Comparison of ENCODE assay signal across 25 cellular contexts in the genomic region with DNA sequence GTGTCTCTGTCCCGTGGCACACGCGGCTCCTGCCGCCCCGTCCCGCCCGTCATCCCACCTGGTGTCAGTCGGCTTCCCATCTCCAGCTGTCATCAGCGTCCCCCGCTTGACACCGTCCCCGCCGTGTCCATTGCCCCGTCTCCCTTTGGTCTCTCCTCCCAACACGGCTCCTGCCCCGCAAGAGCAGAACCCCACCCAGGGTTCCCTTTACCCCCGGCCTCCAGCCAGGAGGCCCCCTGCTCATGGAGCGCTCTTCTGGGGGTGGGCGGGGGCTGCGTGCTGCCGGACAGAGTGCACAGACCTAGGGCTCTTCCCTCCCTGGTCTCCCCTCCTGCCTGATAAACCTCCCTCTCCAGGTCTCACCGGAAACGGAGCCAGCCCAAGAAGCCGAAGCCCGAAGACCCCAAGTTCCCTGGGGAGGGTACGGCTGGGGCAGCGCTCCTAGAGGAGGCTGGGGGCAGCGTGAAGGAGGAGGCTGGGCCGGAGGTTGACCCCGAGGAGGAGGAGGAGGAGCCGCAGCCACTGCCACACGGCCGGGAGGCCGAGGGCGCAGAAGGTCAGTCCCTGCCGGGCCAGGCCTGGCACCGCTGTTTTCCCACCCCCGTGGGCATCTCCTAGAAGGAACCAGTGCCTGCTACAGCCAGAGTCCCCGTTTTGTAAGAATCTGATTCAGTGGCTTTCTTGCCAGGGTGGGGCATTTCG.
DNase-seq lines count a peak whose midpoint lies in the region; ATAC-seq and TF ChIP-seq lines count a peak whose summit lies in the region.
"Had no signal": no experiment of that assay in that cellular context is flagged by ENCODE, and none has a peak within 500 bp of the region (broad histone marks: within the 10 kb centered on the region; RNA-seq: fewer than 3 reads in every experiment).

No MANE protein-coding gene starts in this region.

- no peak overlapping the region for H3K4me3 Mint-ChIP-seq in CD8-positive, alpha-beta T cell
- no peak overlapping the region for H3K4me3 Mint-ChIP-seq in memory B cell
- H3K4me3 Mint-ChIP-seq: CD4-positive, CD25-positive, alpha-beta regulatory T cell; HFFc6 had no signal

- H2BK15ac ChIP-seq in neuronal stem cell (ENCODE audit: low read length) = no peak overlapping the region

- H2AFZ ChIP-seq in neuronal stem cell (ENCODE audit: low read length) = no peak overlapping the region

- H3K4me1 ChIP-seq in CD8-positive, alpha-beta T cell (ENCODE audit: insufficient read depth, low read length) = peaks cover 17% of the 10 kb centered on the region
- peaks cover 43% of the 10 kb centered on the region for H3K4me1 ChIP-seq in NT2/D1 (ENCODE audit: insufficient read depth, insufficient read length)
- peaks cover 10 to 17% of the 10 kb centered on the region in 2 donors for H3K4me1 ChIP-seq in neuronal stem cell (ENCODE audit: control insufficient read depth in 2 of 2, insufficient read depth in 1 of 2, low read depth in 1 of 2, low read length in 2 of 2)
- H3K4me1 ChIP-seq: Peyer's patch had no signal

- peak overlapping the region; percentile 44 for H3K23ac ChIP-seq in neuronal stem cell (ENCODE audit: low read depth, low read length, poor library complexity)

- no peaks in the 10 kb centered on the region for H3K9me3 ChIP-seq in CD8-positive, alpha-beta T cell (ENCODE audit: low read length)
- H3K9me3 ChIP-seq in NT2/D1 (ENCODE audit: insufficient read depth, low read length) (no peaks in the 10 kb centered on the region), neuronal stem cell (replicated peaks in 1 of 2; ENCODE audit: control insufficient read depth in 2 of 2, insufficient read depth in 1 of 2, low read depth in 1 of 2, low read length in 2 of 2) (peaks cover 7 to 8% of the 10 kb centered on the region in 2 donors)
- H3K9me3 ChIP-seq: BE2C, Peyer's patch, SK-N-SH had no signal

- H3K4ac ChIP-seq in neuronal stem cell (ENCODE audit: low read length) = no peak overlapping the region

- H2BK12ac ChIP-seq in neuronal stem cell (ENCODE audit: low read length) = no peak overlapping the region

- POLR2A ChIA-PET in CD8-positive, alpha-beta T cell (lab: Charles Lee) = no interaction called here

- H3K9ac ChIP-seq in NT2/D1 (ENCODE audit: insufficient read length, low read depth) = peak overlapping the region; percentile 8
- no peak overlapping the region for H3K9ac ChIP-seq in neuronal stem cell (ENCODE audit: low read depth, low read length, poor library complexity)
- H3K9ac ChIP-seq: KMS-11, SK-N-SH had no signal

- H3K36me3 ChIP-seq in CD8-positive, alpha-beta T cell (ENCODE audit: insufficient read depth, low read length) = no peaks in the 10 kb centered on the region
- H3K36me3 ChIP-seq in NT2/D1 (ENCODE audit: insufficient read depth, insufficient read length, low read length) (peaks cover 43% of the 10 kb centered on the region), neuronal stem cell (replicated peaks in 1 of 2; ENCODE audit: control insufficient read depth in 2 of 2, insufficient read depth in 2 of 2, low read length in 2 of 2) (peaks cover 14 to 57% of the 10 kb centered on the region in 2 donors), H7 (replicated peaks; ENCODE audit: control insufficient read depth, insufficient read depth, low read length) (no peaks in the 10 kb centered on the region; the same call in 1 of the 2 replicates)

- intact Hi-C loops in CD8-positive, alpha-beta T cell (cut with DNase I, micrococcal nuclease) = no loop called here

- no peaks in the 10 kb centered on the region for H3K9me3 Mint-ChIP-seq in CD8-positive, alpha-beta T cell
- H3K9me3 Mint-ChIP-seq in memory B cell = peaks cover 3% of the 10 kb centered on the region

- H3K27me3 ChIP-seq in CD8-positive, alpha-beta T cell (ENCODE audit: insufficient read depth, low read length) = no peaks in the 10 kb centered on the region
- H3K27me3 ChIP-seq in NT2/D1 (ENCODE audit: insufficient read depth, insufficient read length) = no peaks in the 10 kb centered on the region
- no peaks in the 10 kb centered on the region for H3K27me3 ChIP-seq in neuronal stem cell (ENCODE audit: control insufficient read depth in 3 of 3, insufficient read depth in 3 of 3, low read depth in 1 of 3, low read length in 3 of 3)
- no peaks in the 10 kb centered on the region for H3K27me3 ChIP-seq in H7 (ENCODE audit: control insufficient read depth, insufficient read depth, low read length)
- H3K27me3 ChIP-seq: BE2C, Peyer's patch had no signal

- H3K27ac Mint-ChIP-seq in CD8-positive, alpha-beta T cell = peak overlapping the region; percentile 10
- H3K27ac Mint-ChIP-seq in memory B cell = peak overlapping the region; percentile 80
- H3K27ac Mint-ChIP-seq: HFFc6 had no signal

- H2AK5ac ChIP-seq in neuronal stem cell (ENCODE audit: low read depth, low read length) = no peak overlapping the region

- peaks cover 2% of the 10 kb centered on the region for H3K79me1 ChIP-seq in neuronal stem cell (ENCODE audit: low read depth, low read length)

- no peak for DNase-seq in CD8-positive, alpha-beta T cell
- DNase-seq in NT2/D1 (ENCODE audit: low read depth, low spot score) (no peak), memory B cell (ENCODE audit: low spot score in 2 of 2) (no peak), neuronal stem cell (ENCODE audit: low spot score) (no peak), DMS153 treated with DMSO at 0.1 percent for 48 hours (lab: John Stamatoyannopoulos, UW; ENCODE audit: unreplicated experiment) (no peak), H7 (no peak)
- DNase-seq: BE2C; CD4-positive, CD25-positive, alpha-beta regulatory T cell; DMS53; HFFc6; NCI-H1092; NCI-H1417 treated with DMSO at 0.1 percent for 48 hours; NCI-H1694 treated with DMSO at 0.1 percent for 48 hours; NCI-H2081; NCI-H2227 treated with DMSO at 0.1 percent for 48 hours; NCI-H510A; NCI-H69; OCI-M1; Peyer's patch; SIG-M5; SK-N-SH; SW 1271 had no signal

- H3K18ac ChIP-seq in neuronal stem cell (ENCODE audit: low read length) = peak overlapping the region; percentile 2

- no peak for ATAC-seq in CD8-positive, alpha-beta T cell
- no peak for ATAC-seq in memory B cell (ENCODE audit: low read depth)
- ATAC-seq in GM19467 (IDR thresholded peaks at IDR 0.05; ENCODE audit: unreplicated experiment) = no peak
- ATAC-seq in esophagus mucosa = no peak

- TF ChIP-seq CTCF in CD8-positive, alpha-beta T cell (IDR thresholded peaks at IDR 0.05) = no peak

- H3K36me3 Mint-ChIP-seq in CD8-positive, alpha-beta T cell = peaks cover 26% of the 10 kb centered on the region
- peaks cover 15% of the 10 kb centered on the region for H3K36me3 Mint-ChIP-seq in memory B cell

- no peak overlapping the region for H4K8ac ChIP-seq in neuronal stem cell (ENCODE audit: low read depth, low read length)

- peaks cover 16% of the 10 kb centered on the region for H3K4me1 Mint-ChIP-seq in CD8-positive, alpha-beta T cell (ENCODE audit: low read depth)
- H3K4me1 Mint-ChIP-seq in memory B cell = peaks cover 15% of the 10 kb centered on the region

- no peak overlapping the region for H3K4me3 ChIP-seq in CD8-positive, alpha-beta T cell (ENCODE audit: low read depth, low read length)
- H3K4me3 ChIP-seq in NT2/D1 (ENCODE audit: insufficient read length, low read depth) = no peak overlapping the region
- H3K4me3 ChIP-seq in neuronal stem cell (ENCODE audit: low read length in 2 of 2) = no peak overlapping the region
- no peak overlapping the region for H3K4me3 ChIP-seq in H7 (ENCODE audit: insufficient read depth, low read depth, low read length)
- H3K4me3 ChIP-seq: Peyer's patch had no signal

- H3K27me3 Mint-ChIP-seq in CD8-positive, alpha-beta T cell (ENCODE audit: low read depth) = no peaks in the 10 kb centered on the region
- no peaks in the 10 kb centered on the region for H3K27me3 Mint-ChIP-seq in memory B cell
- H3K27me3 Mint-ChIP-seq: CD4-positive, CD25-positive, alpha-beta regulatory T cell had no signal

- no CpG with 5 or more reads among the region's 40 CpGs for WGBS in neuronal stem cell (ENCODE audit: extremely low coverage in 2 of 2, insufficient read length in 2 of 2, insufficient replicate concordance in 1 of 2), 2 donors

- peak overlapping the region; percentile 25 for H3K14ac ChIP-seq in neuronal stem cell (ENCODE audit: low read length)

- CTCF ChIA-PET in CD8-positive, alpha-beta T cell (lab: Charles Lee) = no interaction called here

- H4K91ac ChIP-seq in neuronal stem cell (ENCODE audit: low read depth, low read length, poor library complexity) = no peak overlapping the region

- no peak overlapping the region for H2BK120ac ChIP-seq in neuronal stem cell (ENCODE audit: low read depth, low read length)

- no peak overlapping the region for H3K4me2 ChIP-seq in neuronal stem cell (ENCODE audit: insufficient read depth, low read length, poor library complexity, severe bottlenecking)
- H3K4me2 ChIP-seq: KMS-11, SK-N-SH had no signal

- peak overlapping the region; percentile 48 for H2BK5ac ChIP-seq in neuronal stem cell (ENCODE audit: low read length)

- no peak overlapping the region for H3K27ac ChIP-seq in CD8-positive, alpha-beta T cell (ENCODE audit: low read depth, low read length)
- H3K27ac ChIP-seq in neuronal stem cell (replicated peaks; ENCODE audit: low read length) = no peak overlapping the region
- H3K27ac ChIP-seq: KMS-11, Peyer's patch had no signal
